Comparison of ENCODE assay signal across 20 cellular contexts in the genomic region with DNA sequence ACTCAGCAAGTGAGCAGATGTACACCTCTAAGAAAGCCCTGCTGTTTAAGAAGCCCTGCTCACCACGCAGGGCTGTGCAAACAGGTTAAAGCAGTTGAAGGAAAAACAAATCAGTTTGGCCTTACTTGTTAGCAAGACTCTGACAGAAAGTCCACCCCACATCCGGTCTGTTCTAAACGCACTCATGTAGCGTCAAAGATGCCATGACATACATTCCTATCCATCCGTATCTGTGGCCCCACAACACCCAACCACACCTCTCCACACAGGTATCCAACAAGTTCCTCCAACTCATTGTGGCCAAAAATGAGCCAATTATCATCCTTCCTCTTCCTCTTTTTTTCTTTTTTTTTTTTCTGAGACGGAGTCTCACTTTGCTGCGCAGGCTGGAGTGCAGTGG. TPM values are rescaled to one million over a fixed set of nuclear protein-coding genes. Genes with fewer than 3 reads are reported as not detected.
DNase-seq lines count a peak whose midpoint lies in the region; ATAC-seq, FAIRE-seq and TF ChIP-seq lines count a peak whose summit lies in the region.
"Had no signal": no experiment of that assay in that cellular context is flagged by ENCODE, and none has a peak within 500 bp of the region (broad histone marks: within the 10 kb centered on the region; RNA-seq: fewer than 3 reads in every experiment).

No MANE protein-coding gene starts in this region.

- H3K4me3 ChIP-seq in HL-60 (replicated peaks; ENCODE audit: insufficient read depth, low read length): no peak overlapping the region
- no peak overlapping the region for H3K4me3 ChIP-seq in K562
- H3K4me3 ChIP-seq: esophagus squamous epithelium, right atrium auricular region had no signal

- H3K36me3 Mint-ChIP-seq in activated naive CD4-positive, alpha-beta T cell treated with anti-CD3 and anti-CD28 coated beads, Interleukin-2, amount 50 U/mL, for 72 hours: peaks cover 0 to 7% of the 10 kb centered on the region in 2 donors
- peaks cover 12% of the 10 kb centered on the region for H3K36me3 Mint-ChIP-seq in HFFc6 (ENCODE audit: low read depth)

- H2AFZ ChIP-seq in K562 (ENCODE audit: low read depth, low read length): no peak overlapping the region

- no peak overlapping the region for H3K4me2 ChIP-seq in K562 (ENCODE audit: insufficient read depth, low read length)
- H3K4me2 ChIP-seq: SK-N-SH had no signal

- no peak for TF ChIP-seq EP300 in K562 (IDR thresholded peaks at IDR 0.05; ENCODE audit: low read length)

- TF ChIP-seq RAD21 in K562 (CRISPR knock-in tag; conservative IDR thresholded peaks at IDR 0.05 in 1 of 2, IDR thresholded peaks at IDR 0.05 in 1 of 2): no peak

- H3K9me3 ChIP-seq in K562 (replicated peaks; ENCODE audit: control insufficient read depth, insufficient read depth, low read depth, low read length): no peaks in the 10 kb centered on the region
- H3K9me3 ChIP-seq: esophagus squamous epithelium, right atrium auricular region, SK-N-SH had no signal

- peak overlapping the region in 1 of 2 donors; percentile 5 for H3K27ac Mint-ChIP-seq in activated naive CD4-positive, alpha-beta T cell treated with anti-CD3 and anti-CD28 coated beads, Interleukin-2, amount 50 U/mL, for 72 hours
- no peak overlapping the region for H3K27ac Mint-ChIP-seq in HFFc6

- H3K27me3 Mint-ChIP-seq in HFFc6 (ENCODE audit: insufficient read depth): no peaks in the 10 kb centered on the region
- H3K27me3 Mint-ChIP-seq: central memory CD8-positive, alpha-beta T cell had no signal

- TF ChIP-seq CTCF in HL-60 (IDR thresholded peaks at IDR 0.05; ENCODE audit: insufficient read depth, low read length): no peak
- TF ChIP-seq CTCF in K562 (IDR thresholded peaks at IDR 0.05 in 2 of 3, conservative IDR thresholded peaks at IDR 0.05 in 1 of 3; ENCODE audit: insufficient read depth in 2 of 3, low read depth in 1 of 3, low read length in 3 of 3): no peak
- TF ChIP-seq CTCF in omental fat pad (IDR thresholded peaks at IDR 0.05): no peak
- TF ChIP-seq CTCF in HFFc6 (IDR thresholded peaks at IDR 0.05): no peak

- peaks cover 0 to 3% of the 10 kb centered on the region in 2 donors for H3K9me3 Mint-ChIP-seq in activated naive CD4-positive, alpha-beta T cell treated with anti-CD3 and anti-CD28 coated beads, Interleukin-2, amount 50 U/mL, for 72 hours
- no peaks in the 10 kb centered on the region for H3K9me3 Mint-ChIP-seq in HFFc6
- H3K9me3 Mint-ChIP-seq: central memory CD8-positive, alpha-beta T cell had no signal

- no peak overlapping the region for H3K4me3 Mint-ChIP-seq in HFFc6
- H3K4me3 Mint-ChIP-seq: central memory CD8-positive, alpha-beta T cell had no signal

- CTCF ChIA-PET in K562 (lab: Yijun Ruan, JAX; ENCODE audit: low intra/inter-chr PET ratio): no interaction called here

- peak; percentile 41 to 74 for ATAC-seq in activated naive CD4-positive, alpha-beta T cell treated with anti-CD3 and anti-CD28 coated beads, Interleukin-2, amount 50 U/mL, for 72 hours
- ATAC-seq in K562 (no peak), omental fat pad (ENCODE audit: low FRiP score) (no peak)
- ATAC-seq: left colon had no signal

- WGBS in K562 (ENCODE audit: insufficient coverage, low coverage, missing lambda C conversion rate): 57% methylated on average over 5 of the region's 7 CpGs

- peaks cover 2% of the 10 kb centered on the region; the same call in 1 of the 3 replicates for H3K36me3 ChIP-seq in K562 (ENCODE audit: control insufficient read depth, insufficient read depth, low read length)

- TF ChIP-seq POLR2A in K562 (conservative IDR thresholded peaks at IDR 0.05): no peak

- FAIRE-seq in K562 (lab: Jason Lieb, UNC): no peak

- H3K27me3 ChIP-seq in HL-60 (ENCODE audit: insufficient read depth, poor library complexity, severe bottlenecking) (no peaks in the 10 kb centered on the region), K562 (ENCODE audit: control insufficient read depth in 2 of 2, insufficient read depth in 2 of 2, low read length in 2 of 2) (no peaks in the 10 kb centered on the region)
- H3K27me3 ChIP-seq: esophagus squamous epithelium, right atrium auricular region had no signal

- in situ Hi-C loops in K562 (cut with MboI): no loop called here

- peaks cover 18% of the 10 kb centered on the region for H3K4me1 Mint-ChIP-seq in HFFc6 (ENCODE audit: low read depth)

- no peaks in the 10 kb centered on the region for H3K9me1 ChIP-seq in K562 (ENCODE audit: control insufficient read depth, insufficient read depth, low read length)

- no TSS peak for BruUV-seq in K562 (replicated peaks; lab: Mats Ljungman, UMichigan)

- POLR2A ChIA-PET in K562 (lab: Yijun Ruan, JAX): interaction anchor here (0.6 to 1.0 kb wide), 2 partner anchors 60 to 462 kb away, joined by 3 read pairs; no protein-coding TSS in a partner anchor

- no peaks in the 10 kb centered on the region for H3K79me2 ChIP-seq in K562 (ENCODE audit: control insufficient read depth, insufficient read depth, low read length)

- H3K27ac ChIP-seq in HL-60 (replicated peaks) (no peak overlapping the region), K562 (ENCODE audit: extremely low read depth, low read depth, low read length) (no peak overlapping the region)
- H3K27ac ChIP-seq: esophagus squamous epithelium, right atrium auricular region had no signal

- DNase-seq in activated naive CD4-positive, alpha-beta T cell treated with anti-CD3 and anti-CD28 coated beads, Interleukin-2, amount 50 U/mL, for 72 hours (ENCODE audit: low spot score in 2 of 2): no peak
- DNase-seq in activated naive CD4-positive, alpha-beta T cell treated with anti-CD3 and anti-CD28 coated beads, Interleukin-2, amount 50 U/mL, for 16 hours: no peak
- DNase-seq in HL-60 (ENCODE audit: low read depth in 1 of 2, low spot score in 1 of 2) (peak; percentile 54 to 63), K562 (ENCODE audit: extremely low read depth in 1 of 4, low spot score in 3 of 4) (no peak), omental fat pad (ENCODE audit: low spot score) (no peak), HK-2 (ENCODE audit: unreplicated experiment) (no peak), HFFc6 (no peak)
- DNase-seq: aorta; effector CD4-positive, alpha-beta T cell; EL; esophagus squamous epithelium; left colon; NCI-H1436; NCI-H82; SK-N-SH had no signal

- intact Hi-C loops in K562 (cut with micrococcal nuclease): no loop called here

- H3K9ac ChIP-seq in K562 (ENCODE audit: insufficient read depth in 1 of 2, low read depth in 2 of 2, low read length in 2 of 2): no peak overlapping the region
- H3K9ac ChIP-seq: SK-N-SH had no signal

- no peaks in the 10 kb centered on the region for H4K20me1 ChIP-seq in K562 (replicated peaks; ENCODE audit: control insufficient read depth, insufficient read depth, low read length)

- H3K4me1 ChIP-seq in K562 (replicated peaks in 1 of 2; ENCODE audit: control insufficient read depth in 2 of 2, insufficient read depth in 2 of 2, low read length in 2 of 2): no peaks in the 10 kb centered on the region
- H3K4me1 ChIP-seq: esophagus squamous epithelium, right atrium auricular region had no signal

TF ChIP-seq in K562, 482 proteins besides CTCF, POLR2A, EP300 and RAD21 (continues in another document):
- TF ChIP-seq SPI1 (IDR thresholded peaks at IDR 0.05; ENCODE audit: borderline replicate concordance, low read depth, low read length): peak; percentile 72; the same call in 1 of the 2 replicates

RNA-seq across cellular contexts. Expression of a gene that starts 22.8 kb away (rescaled TPM):
- total RNA-seq in activated naive CD4-positive, alpha-beta T cell treated with anti-CD3 and anti-CD28 coated beads, Interleukin-2, amount 50 U/mL, for 72 hours: 10 to 100 TPM; 11.8 to 15.8 TPM
- total RNA-seq in K562 (2011; cell fraction: chromatin; rRNA removed; ENCODE audit: low replicate concordance): 15.9 and 20.0 TPM in 2 replicates
- 9.2 and 10.4 TPM in 2 replicates for total RNA-seq in K562 (2011; cell fraction: nucleolus; rRNA removed)
- total RNA-seq in K562 (2011; cell fraction: nucleoplasm; rRNA removed): 21.1 and 38.6 TPM in 2 replicates
- 5.3 and 8.0 TPM in 2 replicates for total RNA-seq in K562 (2014; rRNA removed)
- 6.9 and 7.5 TPM in 2 replicates for total RNA-seq in K562 (2014; rRNA removed; fragmentation: Illumina TruSeq; extraction: Trizol)
- total RNA-seq in K562 (2015; rRNA removed; fragmentation: Illumina TruSeq; extraction: Trizol): 6.4 and 7.4 TPM in 2 replicates
- 6.7 and 7.3 TPM in 2 replicates for total RNA-seq in K562 (2021)
- 5.7 and 7.6 TPM in 2 replicates for polyA plus RNA-seq in K562 (2011; rRNA removed)
- polyA plus RNA-seq in K562 (2011; cell fraction: cytosol; rRNA removed): 3.0 and 3.8 TPM in 2 replicates
- 5.7 and 8.3 TPM in 2 replicates for polyA plus RNA-seq in K562 (2011; cell fraction: nucleus; rRNA removed)
- 3.6 and 4.6 TPM in 2 replicates for polyA plus RNA-seq in K562 (2012)
- polyA plus RNA-seq in K562 (2014; fragmentation: Illumina TruSeq; extraction: Trizol): 3.8 and 4.2 TPM in 2 replicates
- 1 to 10 TPM; 1.1 to 1.9 TPM for polyA plus RNA-seq in K562 (2014; fragmentation: Nextera tagmentation; extraction: Ambion mirVana)
- polyA plus RNA-seq in K562 (2014; rRNA removed): 4.3 and 5.4 TPM in 2 replicates
- 12.2 and 15.9 TPM in 2 replicates for polyA minus RNA-seq in K562 (2011; rRNA and poly(A)+ RNA removed)
- 3.1 and 6.3 TPM in 2 replicates for polyA minus RNA-seq in K562 (2011; cell fraction: cytosol; rRNA and poly(A)+ RNA removed)
- 9.6 and 11.8 TPM in 2 replicates for polyA minus RNA-seq in K562 (2011; cell fraction: nucleus; rRNA and poly(A)+ RNA removed)
- 10 to 100 TPM; 16.7 to 28.1 (median 19.6) TPM for total RNA-seq in omental fat pad
- 10 to 100 TPM; 20.4 to 26.0 (median 22.7) TPM for total RNA-seq in HFFc6 (2021; fragmentation: NEBNext Ultra II Directional; extraction: Animal tissue kit (Norgen Biotek cat#: 25700))

RNA-seq across cellular contexts. Expression of a gene that starts 58.3 kb away (rescaled TPM):
- total RNA-seq in activated naive CD4-positive, alpha-beta T cell treated with anti-CD3 and anti-CD28 coated beads, Interleukin-2, amount 50 U/mL, for 72 hours: not detected
- not detected in 2 replicates for total RNA-seq in K562 (2011; cell fraction: chromatin; rRNA removed; ENCODE audit: low replicate concordance)
- not detected in 2 replicates for total RNA-seq in K562 (2011; cell fraction: nucleolus; rRNA removed)
- not detected in 2 replicates for total RNA-seq in K562 (2011; cell fraction: nucleoplasm; rRNA removed)
- not detected in 2 replicates for total RNA-seq in K562 (2014; rRNA removed)
- total RNA-seq in K562 (2014; rRNA removed; fragmentation: Illumina TruSeq; extraction: Trizol): not detected in 2 replicates
- not detected in 2 replicates for total RNA-seq in K562 (2015; rRNA removed; fragmentation: Illumina TruSeq; extraction: Trizol)
- not detected in 2 replicates for total RNA-seq in K562 (2021)
- polyA plus RNA-seq in K562 (2011; rRNA removed): not detected in 2 replicates
- not detected in 2 replicates for polyA plus RNA-seq in K562 (2011; cell fraction: cytosol; rRNA removed)
- polyA plus RNA-seq in K562 (2011; cell fraction: nucleus; rRNA removed): not detected in 2 replicates
- not detected in 2 replicates for polyA plus RNA-seq in K562 (2012)
- not detected in 2 replicates for polyA plus RNA-seq in K562 (2014; fragmentation: Illumina TruSeq; extraction: Trizol)
- polyA plus RNA-seq in K562 (2014; fragmentation: Nextera tagmentation; extraction: Ambion mirVana): not detected
- not detected in 2 replicates for polyA plus RNA-seq in K562 (2014; rRNA removed)
- not detected in 2 replicates for polyA minus RNA-seq in K562 (2011; rRNA and poly(A)+ RNA removed)
- polyA minus RNA-seq in K562 (2011; cell fraction: cytosol; rRNA and poly(A)+ RNA removed): not detected in 2 replicates
- not detected in 2 replicates for polyA minus RNA-seq in K562 (2011; cell fraction: nucleus; rRNA and poly(A)+ RNA removed)
- not detected for total RNA-seq in omental fat pad
- total RNA-seq in HFFc6 (2021; fragmentation: NEBNext Ultra II Directional; extraction: Animal tissue kit (Norgen Biotek cat#: 25700)): not detected
- total RNA-seq: aorta, esophagus squamous epithelium, HT-29, left colon, right atrium auricular region, RPMI7951, urinary bladder had no signal
- polyA plus RNA-seq: aorta, SK-N-SH, urinary bladder had no signal

Comparison
In these comparisons a context has a peak if more than half of its experiments do, and no peak if none do; other contexts are left out.
1. ATAC-seq: peak in activated naive CD4-positive, alpha-beta T cell treated with anti-CD3 and anti-CD28 coated beads, Interleukin-2, amount 50 U/mL, for 72 hours (2 of 2); none in K562 (single experiment) and omental fat pad (single experiment).
2. DNase-seq: peak in HL-60 (2 of 2); none in activated naive CD4-positive, alpha-beta T cell treated with anti-CD3 and anti-CD28 coated beads, Interleukin-2, amount 50 U/mL, for 72 hours (0 of 2), activated naive CD4-positive, alpha-beta T cell treated with anti-CD3 and anti-CD28 coated beads, Interleukin-2, amount 50 U/mL, for 16 hours (single experiment), K562 (0 of 4), omental fat pad (single experiment), HK-2 (single experiment) and HFFc6 (single experiment).